ENCODE assay signal across 10 cellular contexts in genomic region chr17:48510761-48511604, GRCh38. TPM values are rescaled to one million over a fixed set of nuclear protein-coding genes. Genes with fewer than 3 reads are reported as not detected.
DNase-seq lines count a peak whose midpoint lies in the region; ATAC-seq and TF ChIP-seq lines count a peak whose summit lies in the region.
"Had no signal": no experiment of that assay in that cellular context is flagged by ENCODE, and none has a peak within 500 bp of the region (broad histone marks: within the 10 kb centered on the region; RNA-seq: fewer than 3 reads in every experiment).

No MANE protein-coding gene starts in this region.

- peaks cover 0 to 3% (median 0%) of the 10 kb centered on the region in 12 donors for H3K4me1 ChIP-seq in heart left ventricle
- peaks cover 5% of the 10 kb centered on the region for H3K4me1 ChIP-seq in lower lobe of right lung
- H3K4me1 ChIP-seq in body of pancreas, result no peaks in the 10 kb centered on the region
- peaks cover 19% of the 10 kb centered on the region for H3K4me1 ChIP-seq in OCI-LY7 (ENCODE audit: insufficient read depth, low read length, poor library complexity, severe bottlenecking)

- H3K4me3 ChIP-seq in heart left ventricle (no peak overlapping the region), lower lobe of right lung (no peak overlapping the region), body of pancreas (no peak overlapping the region), OCI-LY7 (ENCODE audit: low read depth, low read length, poor library complexity, severe bottlenecking) (no peak overlapping the region)

- no peak overlapping the region for H2AFZ ChIP-seq in OCI-LY7 (ENCODE audit: low read length)

- BruUV-seq in OCI-LY7 (replicated peaks; lab: Mats Ljungman, UMichigan), result no TSS peak

- no peaks in the 10 kb centered on the region for H3K9me2 ChIP-seq in OCI-LY7 (ENCODE audit: insufficient read depth, low read length)

- H4K20me1 ChIP-seq in OCI-LY7 (ENCODE audit: insufficient read depth, low read length), result no peaks in the 10 kb centered on the region

- TF ChIP-seq POLR2A in heart left ventricle (IDR thresholded peaks at IDR 0.05) (no peak), body of pancreas (IDR thresholded peaks at IDR 0.05) (no peak)

- POLR2A ChIA-PET in OCI-LY7 (lab: Charles Lee), result interaction anchor here (0.6 to 0.7 kb wide), 3 partner anchors 13 to 151 kb away, joined by 5 to 8 read pairs (median 5); no protein-coding TSS in a partner anchor

- no peak overlapping the region for H3K4me2 ChIP-seq in OCI-LY7 (ENCODE audit: low read length)

- H3K27ac ChIP-seq in heart left ventricle (no peak overlapping the region), lower lobe of right lung (no peak overlapping the region), body of pancreas (no peak overlapping the region), OCI-LY7 (ENCODE audit: low read depth, low read length, poor library complexity, severe bottlenecking) (no peak overlapping the region)

- H3K27me3 ChIP-seq in heart left ventricle, result peaks cover 0 to 84% (median 38%) of the 10 kb centered on the region in 9 donors
- H3K27me3 ChIP-seq in lower lobe of right lung (ENCODE audit: low read depth), result peaks cover 28% of the 10 kb centered on the region
- H3K27me3 ChIP-seq in body of pancreas, result peaks cover 0 to 5% of the 10 kb centered on the region in 2 donors

- 85 to 93% (median 89%) methylated on average over 7 of the region's 7 CpGs for whole genome bisulfite sequencing in heart left ventricle, 4 donors
- WGBS in body of pancreas, 2 donors, result 68 to 77% methylated on average over 7 of the region's 7 CpGs

- ATAC-seq in HG02973 (IDR thresholded peaks at IDR 0.05; ENCODE audit: unreplicated experiment) (peak; percentile 50), heart left ventricle (no peak), lower lobe of right lung (no peak), body of pancreas (no peak)

- TF ChIP-seq CTCF in GM13976 (IDR thresholded peaks at IDR 0.05; ENCODE audit: borderline replicate concordance, control extremely low read depth, extremely low read depth, insufficient read depth, missing control alignments) (no peak), heart left ventricle (IDR thresholded peaks at IDR 0.05) (no peak), lower lobe of right lung (IDR thresholded peaks at IDR 0.05) (no peak), body of pancreas (IDR thresholded peaks at IDR 0.05) (no peak), OCI-LY7 (conservative IDR thresholded peaks at IDR 0.05; ENCODE audit: low read length) (no peak)

- intact Hi-C loops in heart left ventricle (cut with DNase I), result no loop called here
- intact Hi-C loops in lower lobe of right lung (cut with DNase I), result no loop called here
- intact Hi-C loops in body of pancreas (cut with DNase I), result no loop called here
- intact Hi-C loops in OCI-LY7 (cut with micrococcal nuclease; ENCODE audit: unreplicated experiment), result no loop called here

- CTCF ChIA-PET in OCI-LY7 (lab: Charles Lee; ENCODE audit: unreplicated experiment), result no interaction called here

- H3K79me2 ChIP-seq in OCI-LY7 (ENCODE audit: insufficient read depth, low read depth, low read length), result no peaks in the 10 kb centered on the region

- peak; percentile 67 for DNase-seq in GM13976 (ENCODE audit: low spot score)
- DNase-seq in activated CD4-positive, alpha-beta T cell treated with anti-CD3 and anti-CD28 coated beads for 1 hour, result peak; percentile 11
- DNase-seq in hepatic stellate cell (ENCODE audit: low spot score), result peak; percentile 40
- DNase-seq in heart left ventricle, result no peak
- DNase-seq in lower lobe of right lung, result no peak
- no peak for DNase-seq in body of pancreas
- DNase-seq in OCI-LY7 (ENCODE audit: low spot score), result no peak
- DNase-seq: kidney glomerular epithelial cell, NCI-H69 had no signal

- no peaks in the 10 kb centered on the region for H3K36me3 ChIP-seq in heart left ventricle
- no peaks in the 10 kb centered on the region for H3K36me3 ChIP-seq in lower lobe of right lung
- no peaks in the 10 kb centered on the region for H3K36me3 ChIP-seq in body of pancreas (replicated peaks in 1 of 2; ENCODE audit: insufficient read depth in 1 of 2, low read depth in 2 of 2)
- H3K36me3 ChIP-seq in OCI-LY7 (ENCODE audit: insufficient read depth, low read length), result no peaks in the 10 kb centered on the region

- no peaks in the 10 kb centered on the region for H3K9me3 ChIP-seq in heart left ventricle
- no peaks in the 10 kb centered on the region for H3K9me3 ChIP-seq in lower lobe of right lung
- H3K9me3 ChIP-seq in body of pancreas, result no peaks in the 10 kb centered on the region
- no peaks in the 10 kb centered on the region for H3K9me3 ChIP-seq in OCI-LY7 (ENCODE audit: low read length)

- in situ Hi-C loops in GM13976 (cut with MboI; ENCODE audit: low sequenced_read_pairs, unreplicated experiment), result no loop called here

RNA-seq across cellular contexts. Expression of gene HOXB1, which starts 19.8 kb away (rescaled TPM):
- total RNA-seq in heart left ventricle, result not detected
- polyA plus RNA-seq in heart left ventricle, result not detected
- not detected for total RNA-seq in lower lobe of right lung
- total RNA-seq in body of pancreas, result not detected
- not detected in 2 replicates for total RNA-seq in OCI-LY7 (2014; rRNA removed; shearing (Covaris generic))
- not detected in 2 replicates for total RNA-seq in OCI-LY7 (2022)

RNA-seq across cellular contexts. Expression of gene HOXB2, which starts 33.9 kb away (rescaled TPM):
- total RNA-seq in heart left ventricle (1 to 10 TPM in 8 of 9 donors, under 1 TPM in 1; 0.81 to 6.9 (median 3.2) TPM), lower lobe of right lung (5.6 TPM), body of pancreas (10 to 100 TPM; 13.7 to 32.3 TPM), OCI-LY7 (2022) (not detected in 2 replicates)
- polyA plus RNA-seq in heart left ventricle, result 1 to 10 TPM; 2.0 to 3.0 TPM
- total RNA-seq in OCI-LY7 (2014; rRNA removed; shearing (Covaris generic)), result not detected in 2 replicates

Comparison
In these comparisons a context has a peak if more than half of its experiments do, and no peak if none do; other contexts are left out.
1. DNase-seq: peak in GM13976 (single experiment), activated CD4-positive, alpha-beta T cell treated with anti-CD3 and anti-CD28 coated beads for 1 hour (single experiment) and hepatic stellate cell (single experiment); none in heart left ventricle (0 of 5), lower lobe of right lung (single experiment), body of pancreas (0 of 4) and OCI-LY7 (single experiment).